ENCODE assay signal across 10 cellular contexts in genomic region chr10:128463991-128464755, GRCh38.
DNase-seq lines count a peak whose midpoint lies in the region; ATAC-seq and TF ChIP-seq lines count a peak whose summit lies in the region.
"Had no signal": no experiment of that assay in that cellular context is flagged by ENCODE, and none has a peak within 500 bp of the region (broad histone marks: within the 10 kb centered on the region; RNA-seq: fewer than 3 reads in every experiment).

No MANE protein-coding gene starts in this region.

- no peak overlapping the region for H3K4me2 ChIP-seq in OCI-LY7 (ENCODE audit: low read length)
- H3K4me2 ChIP-seq: BLaER1 treated with 17β-estradiol and CSF1 and Interleukin-3, amounts not matched to agents 10 nM and 100 nM had no signal

- H2AFZ ChIP-seq in OCI-LY7 (ENCODE audit: low read length), result no peak overlapping the region

- no peaks in the 10 kb centered on the region for H4K20me1 ChIP-seq in OCI-LY7 (ENCODE audit: insufficient read depth, low read length)
- H4K20me1 ChIP-seq: BLaER1 treated with 17β-estradiol and CSF1 and Interleukin-3, amounts not matched to agents 10 nM and 100 nM had no signal

- intact Hi-C loops in OCI-LY7 (cut with micrococcal nuclease; ENCODE audit: unreplicated experiment), result no loop called here

- no TSS peak for BruUV-seq in OCI-LY7 (replicated peaks; lab: Mats Ljungman, UMichigan)

- POLR2A ChIA-PET in OCI-LY7 (lab: Charles Lee), result interaction anchor here (0.5 kb wide), 1 partner anchor 1734 kb away, joined by 3 read pairs; no protein-coding TSS in a partner anchor

- ATAC-seq in HG03045 (IDR thresholded peaks at IDR 0.05; ENCODE audit: unreplicated experiment) (no peak), GM21360 (IDR thresholded peaks at IDR 0.05; ENCODE audit: unreplicated experiment) (no peak)
- ATAC-seq: effector memory CD8-positive, alpha-beta T cell had no signal

- DNase-seq in NCI-H82 (lab: John Stamatoyannopoulos, UW), result peak; percentile 1
- no peak for DNase-seq in NCI-H82 treated with DMSO at 0.1 percent for 48 hours (lab: John Stamatoyannopoulos, UW; ENCODE audit: unreplicated experiment)
- DNase-seq in OCI-LY7 (ENCODE audit: low spot score), result peak; percentile 13
- DNase-seq in fibroblast of mammary gland (ENCODE audit: low read depth), result peak; percentile 25
- peak; percentile 11 for DNase-seq in retinal pigment epithelial cell (ENCODE audit: low read depth)
- DNase-seq in DMS114 treated with DMSO at 0.1 percent for 48 hours (lab: John Stamatoyannopoulos, UW; ENCODE audit: unreplicated experiment), result no peak

- no peaks in the 10 kb centered on the region for H3K4me1 ChIP-seq in OCI-LY7 (ENCODE audit: insufficient read depth, low read length, poor library complexity, severe bottlenecking)
- H3K4me1 ChIP-seq: BLaER1 treated with 17β-estradiol and CSF1 and Interleukin-3, amounts not matched to agents 10 nM and 100 nM had no signal

- H3K4me3 ChIP-seq in OCI-LY7 (ENCODE audit: low read depth, low read length, poor library complexity, severe bottlenecking), result no peak overlapping the region
- no peak overlapping the region for H3K4me3 ChIP-seq in fibroblast of mammary gland (ENCODE audit: control insufficient read depth, low read depth, low read length)
- H3K4me3 ChIP-seq in retinal pigment epithelial cell (ENCODE audit: low read length), result no peak overlapping the region
- H3K4me3 ChIP-seq: BLaER1 treated with 17β-estradiol and CSF1 and Interleukin-3, amounts not matched to agents 10 nM and 100 nM had no signal

- CTCF ChIA-PET in OCI-LY7 (lab: Charles Lee; ENCODE audit: unreplicated experiment), result no interaction called here

- H3K36me3 ChIP-seq in OCI-LY7 (ENCODE audit: insufficient read depth, low read length), result no peaks in the 10 kb centered on the region
- H3K36me3 ChIP-seq: BLaER1 treated with 17β-estradiol and CSF1 and Interleukin-3, amounts not matched to agents 10 nM and 100 nM had no signal

- H3K9me2 ChIP-seq in OCI-LY7 (ENCODE audit: insufficient read depth, low read length), result no peaks in the 10 kb centered on the region

- no peaks in the 10 kb centered on the region for H3K9me3 ChIP-seq in OCI-LY7 (ENCODE audit: low read length)

- no peaks in the 10 kb centered on the region for H3K79me2 ChIP-seq in OCI-LY7 (ENCODE audit: insufficient read depth, low read depth, low read length)

- no peak overlapping the region for H3K27ac ChIP-seq in OCI-LY7 (ENCODE audit: low read depth, low read length, poor library complexity, severe bottlenecking)
- H3K27ac ChIP-seq: BLaER1 treated with 17β-estradiol and CSF1 and Interleukin-3, amounts not matched to agents 10 nM and 100 nM had no signal

- TF ChIP-seq CTCF in OCI-LY7 (conservative IDR thresholded peaks at IDR 0.05; ENCODE audit: low read length), result no peak
- no peak for TF ChIP-seq CTCF in fibroblast of mammary gland (conservative IDR thresholded peaks at IDR 0.05; ENCODE audit: control insufficient read depth, insufficient read depth, low read depth, low read length)
- TF ChIP-seq CTCF in retinal pigment epithelial cell (conservative IDR thresholded peaks at IDR 0.05; ENCODE audit: low read depth, low read length), result no peak

Comparison
In these comparisons a context has a peak if more than half of its experiments do, and no peak if none do; other contexts are left out.
1. DNase-seq: peak in NCI-H82 (single experiment), OCI-LY7 (single experiment), fibroblast of mammary gland (single experiment) and retinal pigment epithelial cell (single experiment); none in NCI-H82 treated with DMSO at 0.1 percent for 48 hours (single experiment) and DMS114 treated with DMSO at 0.1 percent for 48 hours (single experiment).